ENCODE assay signal across 18 cellular contexts in genomic region chr9:75176037-75176436, GRCh38.
"Had no signal": no experiment of that assay in that cellular context is flagged by ENCODE, and none has a peak within 500 bp of the region (broad histone marks: within the 10 kb centered on the region; RNA-seq: fewer than 3 reads in every experiment).

No MANE protein-coding gene starts in this region.

- H3K27me3 Mint-ChIP-seq: activated CD4-positive, alpha-beta T cell treated with anti-CD3 and anti-CD28 coated beads for 36 hours; activated naive CD4-positive, alpha-beta T cell treated with anti-CD3 and anti-CD28 coated beads, Interleukin-2, amount 50 U/mL, for 24 hours; dendritic cell treated with granulocyte-macrophage colony-stimulating factor and Interleukin-4, amounts not matched to agents 40 ng/mL and 50 ng/mL, for 4 days; memory B cell; stimulated activated naive CD8-positive, alpha-beta T cell treated with anti-CD3 and anti-CD28 coated beads, Interleukin-15, amount 100 ng/mL, for 72 hours had no signal

- ATAC-seq: activated CD4-positive, alpha-beta T cell treated with anti-CD3 and anti-CD28 coated beads for 36 hours; pancreas; stimulated activated naive CD8-positive, alpha-beta T cell treated with anti-CD3 and anti-CD28 coated beads, Interleukin-15, amount 100 ng/mL, for 72 hours had no signal

- H3K4me1 Mint-ChIP-seq: memory B cell; stimulated activated naive CD8-positive, alpha-beta T cell treated with anti-CD3 and anti-CD28 coated beads, Interleukin-15, amount 100 ng/mL, for 72 hours had no signal

- H3K27ac Mint-ChIP-seq: activated CD4-positive, alpha-beta T cell treated with anti-CD3 and anti-CD28 coated beads for 36 hours; activated naive CD4-positive, alpha-beta T cell treated with anti-CD3 and anti-CD28 coated beads, Interleukin-2, amount 50 U/mL, for 24 hours; dendritic cell treated with granulocyte-macrophage colony-stimulating factor and Interleukin-4, amounts not matched to agents 40 ng/mL and 50 ng/mL, for 4 days; memory B cell had no signal

- H3K36me3 ChIP-seq: pancreas had no signal

- DNase-seq: activated CD4-positive, alpha-beta T cell treated with anti-CD3 and anti-CD28 coated beads for 36 hours; activated effector memory CD4-positive, alpha-beta T cell treated with Interleukin-2 at 50 U/mL for 16 hours; activated T-cell treated with anti-CD3 and anti-CD28 coated beads, Interleukin-2, amount 50 U/mL, for 1 hour; cerebellar nuclear complex; glutamatergic neuron; left ventricle myocardium inferior; pancreas; retina; stimulated activated CD4-positive, alpha-beta T cell treated with anti-CD3 and anti-CD28 coated beads, Interleukin-15, amount 100 ng/mL, for 24 hours; stimulated activated CD4-positive, alpha-beta T cell treated with anti-CD3 and anti-CD28 coated beads, Interleukin-4, amount 100 ng/mL, for 24 hours; stimulated activated naive CD8-positive, alpha-beta T cell treated with anti-CD3 and anti-CD28 coated beads, Interleukin-15, amount 100 ng/mL, for 72 hours; SW 1271; T1000; testis had no signal

- H3K27ac ChIP-seq: left ventricle myocardium inferior, pancreas, testis had no signal

- H3K4me3 Mint-ChIP-seq: activated CD4-positive, alpha-beta T cell treated with anti-CD3 and anti-CD28 coated beads for 36 hours; activated naive CD4-positive, alpha-beta T cell treated with anti-CD3 and anti-CD28 coated beads, Interleukin-2, amount 50 U/mL, for 24 hours; dendritic cell treated with granulocyte-macrophage colony-stimulating factor and Interleukin-4, amounts not matched to agents 40 ng/mL and 50 ng/mL, for 4 days; memory B cell; stimulated activated naive CD8-positive, alpha-beta T cell treated with anti-CD3 and anti-CD28 coated beads, Interleukin-15, amount 100 ng/mL, for 72 hours had no signal

- H3K9me3 ChIP-seq: left ventricle myocardium inferior, pancreas, testis had no signal

- H3K4me1 ChIP-seq: left ventricle myocardium inferior, pancreas, testis had no signal

- H3K27me3 ChIP-seq: pancreas, testis had no signal

- FAIRE-seq: islet of Langerhans, pancreas had no signal

- H3K9me3 Mint-ChIP-seq: activated naive CD4-positive, alpha-beta T cell treated with anti-CD3 and anti-CD28 coated beads, Interleukin-2, amount 50 U/mL, for 24 hours; memory B cell; stimulated activated naive CD8-positive, alpha-beta T cell treated with anti-CD3 and anti-CD28 coated beads, Interleukin-15, amount 100 ng/mL, for 72 hours had no signal

- H3K4me3 ChIP-seq: left ventricle myocardium inferior, pancreas, testis had no signal
